ENCODE assay signal across 1 cellular context in genomic region chr11:94183251-94183885, GRCh38.
TF ChIP-seq lines count a peak whose summit lies in the region.

No MANE protein-coding gene starts in this region.

TF ChIP-seq in GM23338, 12 proteins besides CTCF, POLR2A, EP300 and RAD21 (continued from another document):
- no peak for TF ChIP-seq REST (IDR thresholded peaks at IDR 0.05; ENCODE audit: unreplicated experiment)
- no peak for TF ChIP-seq EZH2phosphoT487 (IDR thresholded peaks at IDR 0.05; ENCODE audit: unreplicated experiment)
- no peak for TF ChIP-seq ZNF462 (CRISPR knock-in tag; IDR thresholded peaks at IDR 0.05)
- TF ChIP-seq ETS1 (IDR thresholded peaks at IDR 0.05): no peak
